2 cellular contexts compared by ENCODE assay signal in the genomic region with DNA sequence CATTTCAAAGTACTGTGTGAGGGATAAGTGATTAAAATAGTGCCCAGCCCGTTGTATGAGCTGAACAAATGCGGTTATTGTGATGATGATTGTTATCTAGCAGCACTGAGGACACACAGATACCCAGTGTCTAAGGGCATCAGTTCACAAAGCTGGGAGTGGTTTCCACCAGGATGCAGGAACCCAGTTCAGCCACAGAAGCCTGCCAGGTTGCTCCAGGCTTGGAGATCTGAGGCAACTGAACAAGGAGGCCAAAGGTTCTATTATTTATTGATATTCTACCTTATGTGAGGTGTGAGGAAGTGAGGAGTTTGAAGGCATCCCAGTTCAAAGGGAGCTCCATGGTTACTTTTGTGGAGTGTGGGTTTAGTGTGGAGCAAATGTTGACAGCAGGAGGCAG.
TF ChIP-seq lines count a peak whose summit lies in the region.

No MANE protein-coding gene starts in this region.

TF ChIP-seq in IMR-90, 13 proteins besides CTCF, POLR2A, EP300 and RAD21:
- TF ChIP-seq USF2 (IDR thresholded peaks at IDR 0.05; ENCODE audit: low read depth, low read length) (no peak), NFE2L2 (IDR thresholded peaks at IDR 0.05; ENCODE audit: low read depth, low read length) (no peak), MAZ (IDR thresholded peaks at IDR 0.05; ENCODE audit: borderline replicate concordance, low read depth, low read length) (no peak), RCOR1 (IDR thresholded peaks at IDR 0.05; ENCODE audit: insufficient replicate concordance, low read length) (no peak), RFX5 (IDR thresholded peaks at IDR 0.05; ENCODE audit: low read depth, low read length) (no peak), CHD1 (IDR thresholded peaks at IDR 0.05; ENCODE audit: low read depth, low read length) (no peak), BHLHE40 (IDR thresholded peaks at IDR 0.05; ENCODE audit: low read depth, low read length) (no peak), SMC3 (IDR thresholded peaks at IDR 0.05; ENCODE audit: low read depth, low read length) (no peak), MAFK (IDR thresholded peaks at IDR 0.05; ENCODE audit: low read depth, low read length) (no peak), MXI1 (IDR thresholded peaks at IDR 0.05; ENCODE audit: borderline replicate concordance, low read depth, low read length) (no peak), CEBPB (IDR thresholded peaks at IDR 0.05; ENCODE audit: low read depth, low read length) (no peak), FOS (IDR thresholded peaks at IDR 0.05; ENCODE audit: low read depth, low read length) (no peak)
- TF ChIP-seq, protein P1, sequence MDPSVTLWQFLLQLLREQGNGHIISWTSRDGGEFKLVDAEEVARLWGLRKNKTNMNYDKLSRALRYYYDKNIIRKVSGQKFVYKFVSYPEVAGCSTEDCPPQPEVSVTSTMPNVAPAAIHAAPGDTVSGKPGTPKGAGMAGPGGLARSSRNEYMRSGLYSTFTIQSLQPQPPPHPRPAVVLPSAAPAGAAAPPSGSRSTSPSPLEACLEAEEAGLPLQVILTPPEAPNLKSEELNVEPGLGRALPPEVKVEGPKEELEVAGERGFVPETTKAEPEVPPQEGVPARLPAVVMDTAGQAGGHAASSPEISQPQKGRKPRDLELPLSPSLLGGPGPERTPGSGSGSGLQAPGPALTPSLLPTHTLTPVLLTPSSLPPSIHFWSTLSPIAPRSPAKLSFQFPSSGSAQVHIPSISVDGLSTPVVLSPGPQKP (IDR thresholded peaks at IDR 0.05; ENCODE audit: borderline replicate concordance, low read depth, low read length) = no peak

TF ChIP-seq in endothelial cell of umbilical vein, 7 proteins besides CTCF, POLR2A, EP300 and RAD21:
- no peak for TF ChIP-seq GATA2 (IDR thresholded peaks at IDR 0.05; ENCODE audit: insufficient read depth, insufficient read length, low read depth, low read length)
- no peak for TF ChIP-seq MYC (IDR thresholded peaks at IDR 0.05; ENCODE audit: low read depth, low read length)
- no peak for TF ChIP-seq POLR2AphosphoS5 (IDR thresholded peaks at IDR 0.05; ENCODE audit: insufficient read depth, low read depth, low read length)
- TF ChIP-seq JUN (IDR thresholded peaks at IDR 0.05; ENCODE audit: borderline replicate concordance, insufficient read depth, insufficient read length, low read depth) = no peak
- TF ChIP-seq EZH2 (IDR thresholded peaks at IDR 0.05; ENCODE audit: borderline replicate concordance, low read depth, low read length, severe bottlenecking) = no peak
- no peak for TF ChIP-seq FOS (IDR thresholded peaks at IDR 0.05; ENCODE audit: borderline replicate concordance, insufficient read depth, low read length)
- TF ChIP-seq, protein P2, sequence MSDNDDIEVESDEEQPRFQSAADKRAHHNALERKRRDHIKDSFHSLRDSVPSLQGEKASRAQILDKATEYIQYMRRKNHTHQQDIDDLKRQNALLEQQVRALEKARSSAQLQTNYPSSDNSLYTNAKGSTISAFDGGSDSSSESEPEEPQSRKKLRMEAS (IDR thresholded peaks at IDR 0.05; ENCODE audit: insufficient read depth, insufficient read length) = no peak
